Comparison of ENCODE assay signal across 28 cellular contexts in the genomic region with DNA sequence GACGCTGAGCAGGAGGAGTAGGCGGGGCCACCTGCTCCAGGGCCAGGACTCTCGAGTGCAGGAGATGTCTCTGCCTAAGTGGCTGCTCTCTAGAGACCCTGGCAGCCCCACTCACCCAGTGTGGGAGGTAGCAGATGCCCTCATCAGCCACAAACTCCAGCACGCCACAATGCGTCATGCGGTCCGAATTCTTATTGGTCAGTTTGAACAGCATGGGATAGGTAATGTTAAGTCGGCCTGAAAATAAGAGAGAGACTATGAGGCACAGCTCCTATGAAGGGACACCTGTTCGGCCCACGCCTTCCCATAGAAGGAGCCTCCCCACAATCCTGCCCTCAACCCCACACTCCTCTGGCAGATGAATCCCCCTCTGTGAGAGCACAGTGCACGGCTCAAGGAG. TPM values are rescaled to one million over a fixed set of nuclear protein-coding genes. Genes with fewer than 3 reads are reported as not detected.
"Had no signal": no experiment of that assay in that cellular context is flagged by ENCODE, and none has a peak within 500 bp of the region (broad histone marks: within the 10 kb centered on the region; RNA-seq: fewer than 3 reads in every experiment).

No MANE protein-coding gene starts in this region.

- H3K4me3 Mint-ChIP-seq: activated B cell treated with CpG ODN at 0.5 μM for 24 hours; activated CD8-positive, alpha-beta T cell treated with anti-CD3 and anti-CD28 coated beads for 36 hours; activated naive CD4-positive, alpha-beta T cell treated with anti-CD3 and anti-CD28 coated beads, Interleukin-2, amount 50 U/mL, for 24 hours; activated naive CD8-positive, alpha-beta T cell treated with anti-CD3 and anti-CD28 coated beads for 36 hours; activated naive CD8-positive, alpha-beta T cell treated with anti-CD3 and anti-CD28 coated beads, Interleukin-2, amount 50 U/mL, for 24 hours; activated T-cell treated with anti-CD3 and anti-CD28 coated beads, Interleukin-2, amount 50 U/mL, for 24 hours; activated T-cell treated with anti-CD3 and anti-CD28 coated beads, Interleukin-2, amount 50 U/mL, for 72 hours; effector memory CD8-positive, alpha-beta T cell had no signal

- H3K9me3 Mint-ChIP-seq: activated B cell treated with CpG ODN at 0.5 μM for 24 hours; activated CD8-positive, alpha-beta T cell treated with anti-CD3 and anti-CD28 coated beads for 36 hours; activated naive CD4-positive, alpha-beta T cell treated with anti-CD3 and anti-CD28 coated beads, Interleukin-2, amount 50 U/mL, for 24 hours; activated naive CD8-positive, alpha-beta T cell treated with anti-CD3 and anti-CD28 coated beads for 36 hours; activated naive CD8-positive, alpha-beta T cell treated with anti-CD3 and anti-CD28 coated beads, Interleukin-2, amount 50 U/mL, for 24 hours; activated T-cell treated with anti-CD3 and anti-CD28 coated beads, Interleukin-2, amount 50 U/mL, for 24 hours; activated T-cell treated with anti-CD3 and anti-CD28 coated beads, Interleukin-2, amount 50 U/mL, for 72 hours; effector memory CD8-positive, alpha-beta T cell had no signal

- ATAC-seq: activated CD4-positive, CD25-positive, alpha-beta regulatory T cell treated with anti-CD3 and anti-CD28 coated beads, Interleukin-2, amount 50 U/mL, for 24 hours; activated CD8-positive, alpha-beta T cell treated with anti-CD3 and anti-CD28 coated beads for 36 hours; activated naive CD8-positive, alpha-beta T cell treated with anti-CD3 and anti-CD28 coated beads, Interleukin-2, amount 50 U/mL, for 24 hours; activated T-cell treated with anti-CD3 and anti-CD28 coated beads, Interleukin-2, amount 50 U/mL, for 72 hours; body of pancreas; effector memory CD8-positive, alpha-beta T cell; gastroesophageal sphincter; heart right ventricle had no signal

- H3K27me3 Mint-ChIP-seq: activated B cell treated with CpG ODN at 0.5 μM for 24 hours; activated CD8-positive, alpha-beta T cell treated with anti-CD3 and anti-CD28 coated beads for 36 hours; activated naive CD4-positive, alpha-beta T cell treated with anti-CD3 and anti-CD28 coated beads, Interleukin-2, amount 50 U/mL, for 24 hours; activated naive CD8-positive, alpha-beta T cell treated with anti-CD3 and anti-CD28 coated beads for 36 hours; activated naive CD8-positive, alpha-beta T cell treated with anti-CD3 and anti-CD28 coated beads, Interleukin-2, amount 50 U/mL, for 24 hours; activated T-cell treated with anti-CD3 and anti-CD28 coated beads, Interleukin-2, amount 50 U/mL, for 24 hours; effector memory CD8-positive, alpha-beta T cell had no signal

- H3K27ac Mint-ChIP-seq: activated B cell treated with CpG ODN at 0.5 μM for 24 hours; activated CD8-positive, alpha-beta T cell treated with anti-CD3 and anti-CD28 coated beads for 36 hours; activated naive CD4-positive, alpha-beta T cell treated with anti-CD3 and anti-CD28 coated beads, Interleukin-2, amount 50 U/mL, for 24 hours; activated naive CD8-positive, alpha-beta T cell treated with anti-CD3 and anti-CD28 coated beads for 36 hours; activated naive CD8-positive, alpha-beta T cell treated with anti-CD3 and anti-CD28 coated beads, Interleukin-2, amount 50 U/mL, for 24 hours; activated T-cell treated with anti-CD3 and anti-CD28 coated beads, Interleukin-2, amount 50 U/mL, for 24 hours; effector memory CD8-positive, alpha-beta T cell had no signal

- DNase-seq: activated B cell treated with CpG ODN at 0.5 μM for 24 hours; activated CD4-positive, alpha-beta T cell treated with anti-CD3 and anti-CD28 coated beads for 48 hours; activated CD4-positive, alpha-beta T cell treated with anti-CD3 and anti-CD28 coated beads, Interleukin-2, amount 50 U/mL, for 1 hour; activated CD4-positive, alpha-beta T cell treated with anti-CD3 and anti-CD28 coated beads, Interleukin-2, amount 50 U/mL, for 48 hours; activated CD8-positive, alpha-beta memory T cell treated with anti-CD3 and anti-CD28 coated beads for 24 hours; activated CD8-positive, alpha-beta T cell treated with anti-CD3 and anti-CD28 coated beads for 36 hours; activated gamma-delta T cell; activated naive CD4-positive, alpha-beta T cell; activated naive CD8-positive, alpha-beta T cell treated with anti-CD3 and anti-CD28 coated beads for 36 hours; activated naive CD8-positive, alpha-beta T cell treated with anti-CD3 and anti-CD28 coated beads, Interleukin-2, amount 50 U/mL, for 24 hours; activated T-cell treated with anti-CD3 and anti-CD28 coated beads for 4 hours; activated T-cell treated with anti-CD3 and anti-CD28 coated beads, Interleukin-2, amount 50 U/mL, for 24 hours; activated T-cell treated with anti-CD3 and anti-CD28 coated beads, Interleukin-2, amount 50 U/mL, for 72 hours; amygdala; aorta; body of pancreas; caudate nucleus; cortex of kidney; dermis blood vessel endothelial cell; effector CD4-positive, alpha-beta T cell; effector memory CD8-positive, alpha-beta T cell; esophagus squamous epithelium; foreskin melanocyte; heart right ventricle; T-helper 2 cell had no signal

RNA-seq across cellular contexts. Expression of gene CDC45, which starts 8.1 kb away (rescaled TPM):
- total RNA-seq: body of pancreas had no signal
